In genomic region chr1:161192476-161193465, GRCh38 we compare ENCODE assay signal across 9 cellular contexts. TPM values are rescaled to one million over a fixed set of nuclear protein-coding genes. Genes with fewer than 3 reads are reported as not detected.
DNase-seq lines count a peak whose midpoint lies in the region; ATAC-seq and TF ChIP-seq lines count a peak whose summit lies in the region.
"Had no signal": no experiment of that assay in that cellular context is flagged by ENCODE, and none has a peak within 500 bp of the region (broad histone marks: within the 10 kb centered on the region; RNA-seq: fewer than 3 reads in every experiment).

No MANE protein-coding gene starts in this region.

- peak; percentile 85 for TF ChIP-seq RAD21 in SK-N-SH (IDR thresholded peaks at IDR 0.05; ENCODE audit: low read length)

- H3K36me3 ChIP-seq in SK-N-SH (replicated peaks in 1 of 2; ENCODE audit: control insufficient read depth in 1 of 2, insufficient read depth in 2 of 2, low read length in 1 of 2), result peaks cover 0 to 19% of the 10 kb centered on the region in 2 experiments

- no peaks in the 10 kb centered on the region for H3K27me3 Mint-ChIP-seq in activated naive CD4-positive, alpha-beta T cell treated with anti-CD3 and anti-CD28 coated beads, Interleukin-2, amount 10 ng/mL, durations not matched to agents 7 days and 5 days

- no peaks in the 10 kb centered on the region for H4K20me1 ChIP-seq in SK-N-SH (ENCODE audit: insufficient read depth)

- H3K4me3 ChIP-seq in SK-N-SH (ENCODE audit: low read depth in 2 of 2, low read length in 1 of 2), result no peak overlapping the region
- H3K4me3 ChIP-seq: SK-N-MC had no signal

- no peaks in the 10 kb centered on the region for H3K79me2 ChIP-seq in SK-N-SH (ENCODE audit: insufficient read depth)

- peak overlapping the region; percentile 80 for H2AFZ ChIP-seq in SK-N-SH (ENCODE audit: low read depth)

- H3F3A ChIP-seq in SK-N-SH (replicated peaks; ENCODE audit: insufficient read depth), result no peaks in the 10 kb centered on the region

- H3K4me1 ChIP-seq in SK-N-SH (ENCODE audit: control insufficient read depth in 1 of 2, insufficient read depth in 2 of 2, low read depth in 1 of 2, low read length in 1 of 2), result peaks cover 11 to 35% of the 10 kb centered on the region in 2 experiments; a peak in 3 of 4 replicates

- H3K9ac ChIP-seq in SK-N-SH, result no peak overlapping the region

- WGBS in SK-N-SH (ENCODE audit: low lambda C conversion rate), result 29% methylated on average over 8 of the region's 15 CpGs

- CTCF ChIA-PET in SK-N-SH (lab: Yijun Ruan, JAX), result interaction anchor here (0.6 to 7.0 kb wide), 28 partner anchors 11 to 194 kb away, joined by 3 to 65 read pairs (median 6); partner anchors contain the start of genes APOA2, CFAP126, FCER1G and NDUFS2
- CTCF ChIA-PET in activated naive CD4-positive, alpha-beta T cell treated with anti-CD3 and anti-CD28 coated beads, Interleukin-2, amount 10 ng/mL, durations not matched to agents 7 days and 5 days (lab: Charles Lee), result interaction anchor here (0.5 to 4.6 kb wide), 22 partner anchors 10 to 608 kb away, joined by 3 to 53 read pairs (median 8); partner anchors contain the start of genes APOA2, DEDD, FCER1G and NDUFS2

- no peak for TF ChIP-seq EP300 in SK-N-SH (IDR thresholded peaks at IDR 0.05; ENCODE audit: borderline replicate concordance in 1 of 2, low read depth in 1 of 2, low read length in 1 of 2)

- ATAC-seq in GM21717 (IDR thresholded peaks at IDR 0.05; ENCODE audit: unreplicated experiment) (peak; percentile 69), HG03457 (IDR thresholded peaks at IDR 0.05; ENCODE audit: unreplicated experiment) (no peak)

- POLR2A ChIA-PET in SK-N-SH (lab: Yijun Ruan, JAX), result interaction anchor here (1.1 to 1.4 kb wide), 2 partner anchors 9 to 33 kb away, joined by 3 read pairs; partner anchors contain the start of genes NDUFS2 and TOMM40L

- H3K27ac Mint-ChIP-seq in activated naive CD4-positive, alpha-beta T cell treated with anti-CD3 and anti-CD28 coated beads, Interleukin-2, amount 10 ng/mL, durations not matched to agents 7 days and 5 days, result peak overlapping the region; percentile 86

- DNase-seq in COLO829 (ENCODE audit: low spot score) (peak; percentile 91), NCI-H1048 (lab: John Stamatoyannopoulos, UW) (peak; percentile 48), SK-N-SH (peak; percentile 89), glomerular visceral epithelial cell (ENCODE audit: extremely low spot score) (peak; percentile 73), posterior vena cava (ENCODE audit: low spot score) (peak; percentile 84)
- peak; percentile 78 for DNase-seq in activated naive CD4-positive, alpha-beta T cell treated with anti-CD3 and anti-CD28 coated beads, Interleukin-2, amount 10 ng/mL, durations not matched to agents 7 days and 5 days

- no peak overlapping the region for H3K4me3 Mint-ChIP-seq in activated naive CD4-positive, alpha-beta T cell treated with anti-CD3 and anti-CD28 coated beads, Interleukin-2, amount 10 ng/mL, durations not matched to agents 7 days and 5 days

- peaks cover 62% of the 10 kb centered on the region for H3K4me1 Mint-ChIP-seq in activated naive CD4-positive, alpha-beta T cell treated with anti-CD3 and anti-CD28 coated beads, Interleukin-2, amount 10 ng/mL, durations not matched to agents 7 days and 5 days

- no peak overlapping the region for H3K4me2 ChIP-seq in SK-N-SH

- no peaks in the 10 kb centered on the region for H3K9me2 ChIP-seq in SK-N-SH

- peak; percentile 86 for TF ChIP-seq CTCF in SK-N-SH (IDR thresholded peaks at IDR 0.05)

- H3K27ac ChIP-seq in SK-N-SH (ENCODE audit: low read depth in 2 of 2, low read length in 1 of 2), result peak overlapping the region in 1 of 2 experiments; percentile 48; a peak in 2 of 4 replicates
- H3K27ac ChIP-seq: SK-N-MC had no signal

- no peaks in the 10 kb centered on the region for H3K36me3 Mint-ChIP-seq in activated naive CD4-positive, alpha-beta T cell treated with anti-CD3 and anti-CD28 coated beads, Interleukin-2, amount 10 ng/mL, durations not matched to agents 7 days and 5 days

- intact Hi-C loops in posterior vena cava (cut with DNase I), result loop anchor here (5.0 to 10.0 kb wide), 2 partner anchors 192 to 775 kb away; no protein-coding TSS in a partner anchor

- no peaks in the 10 kb centered on the region for H3K9me3 ChIP-seq in SK-N-SH

- no peaks in the 10 kb centered on the region for H3K27me3 ChIP-seq in SK-N-SH (ENCODE audit: insufficient read depth)

- H3K9me3 Mint-ChIP-seq in activated naive CD4-positive, alpha-beta T cell treated with anti-CD3 and anti-CD28 coated beads, Interleukin-2, amount 10 ng/mL, durations not matched to agents 7 days and 5 days, result no peaks in the 10 kb centered on the region

TF ChIP-seq in SK-N-SH, 30 proteins besides CTCF, POLR2A, EP300 and RAD21:
- TF ChIP-seq RCOR1 (IDR thresholded peaks at IDR 0.05; ENCODE audit: low read length), result no peak
- peak; percentile 87 for TF ChIP-seq SMC3 (IDR thresholded peaks at IDR 0.05; ENCODE audit: low read depth, low read length)
- no peak for TF ChIP-seq MEF2A (IDR thresholded peaks at IDR 0.05; ENCODE audit: borderline replicate concordance, low read depth)
- peak; percentile 37 for TF ChIP-seq CHD2 (IDR thresholded peaks at IDR 0.05; ENCODE audit: low read length, partially characterized antibody)

RNA-seq across cellular contexts. Expression of gene ADAMTS4, which starts 6.1 kb away (rescaled TPM):
- 1.2 and 1.6 TPM in 2 replicates for polyA plus RNA-seq in SK-N-SH (2012; rRNA removed)
- polyA plus RNA-seq in SK-N-SH (2012; cell fraction: cytosol; rRNA removed), result 0.59 and 1.0 TPM in 2 replicates
- polyA plus RNA-seq in SK-N-SH (2012; cell fraction: nucleus; rRNA removed), result 1.5 and 2.0 TPM in 2 replicates
- 100 to 1,000 TPM in 1 of 2 donors, 10 to 100 TPM in 1; 28.0 to 125 TPM for total RNA-seq in posterior vena cava

RNA-seq across cellular contexts. Expression of gene NDUFS2, which starts 9.4 kb away (rescaled TPM):
- polyA plus RNA-seq in SK-N-SH (2012; rRNA removed), result 203 and 210 TPM in 2 replicates
- 190 and 238 TPM in 2 replicates for polyA plus RNA-seq in SK-N-SH (2012; cell fraction: cytosol; rRNA removed)
- polyA plus RNA-seq in SK-N-SH (2012; cell fraction: nucleus; rRNA removed), result 163 and 183 TPM in 2 replicates
- 10 to 100 TPM; 54.3 to 57.9 TPM for total RNA-seq in posterior vena cava

RNA-seq across cellular contexts. Expression of gene B4GALT3, which starts 15.5 kb away (rescaled TPM):
- 50.5 and 56.5 TPM in 2 replicates for polyA plus RNA-seq in SK-N-SH (2012; rRNA removed)
- 36.4 and 47.7 TPM in 2 replicates for polyA plus RNA-seq in SK-N-SH (2012; cell fraction: cytosol; rRNA removed)
- polyA plus RNA-seq in SK-N-SH (2012; cell fraction: nucleus; rRNA removed), result 60.0 and 75.7 TPM in 2 replicates
- total RNA-seq in posterior vena cava, result 10 to 100 TPM; 12.7 to 17.3 TPM

RNA-seq across cellular contexts. Expression of gene FCER1G, which starts 22.3 kb away (rescaled TPM):
- 0.34 and 0.61 TPM in 2 replicates for polyA plus RNA-seq in SK-N-SH (2012; rRNA removed)
- 0.15 and 0.17 TPM in 2 replicates for polyA plus RNA-seq in SK-N-SH (2012; cell fraction: cytosol; rRNA removed)
- 1.1 and 1.2 TPM in 2 replicates for polyA plus RNA-seq in SK-N-SH (2012; cell fraction: nucleus; rRNA removed)
- total RNA-seq in posterior vena cava, result 100 to 1,000 TPM in 1 of 2 donors, 10 to 100 TPM in 1; 40.4 to 101 TPM

RNA-seq across cellular contexts. Expression of gene PPOX, which starts 26.5 kb away (rescaled TPM):
- polyA plus RNA-seq in SK-N-SH (2012; rRNA removed), result 30.7 and 47.3 TPM in 2 replicates
- polyA plus RNA-seq in SK-N-SH (2012; cell fraction: cytosol; rRNA removed), result 9.4 and 15.8 TPM in 2 replicates
- polyA plus RNA-seq in SK-N-SH (2012; cell fraction: nucleus; rRNA removed), result 216 and 224 TPM in 2 replicates
- total RNA-seq in posterior vena cava, result 10 to 100 TPM; 15.0 to 16.8 TPM
